Comparison of ENCODE assay signal across 8 cellular contexts in genomic region chr4:142567199-142567598, GRCh38.
A peak's percentile ranks its signal among the peaks of the same experiment; 100 is the strongest.
DNase-seq lines count a peak whose midpoint lies in the region; ATAC-seq, FAIRE-seq and TF ChIP-seq lines count a peak whose summit lies in the region.

No MANE protein-coding gene starts in this region.

- no peaks in the 10 kb centered on the region for H3K9me3 ChIP-seq in astrocyte (ENCODE audit: insufficient read depth, low read depth, low read length)

- H3K9ac ChIP-seq in astrocyte (ENCODE audit: low read length) = no peak overlapping the region

- H4K20me1 ChIP-seq in astrocyte (ENCODE audit: insufficient read depth, low read length) = no peaks in the 10 kb centered on the region

- no peaks in the 10 kb centered on the region for H3K36me3 Mint-ChIP-seq in astrocyte (ENCODE audit: low read depth, unreplicated experiment)
- no peaks in the 10 kb centered on the region for H3K36me3 Mint-ChIP-seq in progenitor cell of endocrine pancreas (ENCODE audit: insufficient read depth)

- ATAC-seq in GM19328 (IDR thresholded peaks at IDR 0.05; ENCODE audit: unreplicated experiment) = no peak

- H3K27me3 Mint-ChIP-seq in astrocyte (ENCODE audit: low read depth, unreplicated experiment) = no peaks in the 10 kb centered on the region
- no peaks in the 10 kb centered on the region for H3K27me3 Mint-ChIP-seq in progenitor cell of endocrine pancreas

- no peak overlapping the region for H3K27ac ChIP-seq in astrocyte (ENCODE audit: low read depth, low read length)

- no peak overlapping the region for H3K4me2 ChIP-seq in astrocyte (ENCODE audit: low read length)

- in situ Hi-C loops in SK-MEL-5 (cut with HindIII; ENCODE audit: low pct_unique_long_range_greater_than_20kb, low sequenced_read_pairs) = no loop called here

- H3K4me1 ChIP-seq in astrocyte (ENCODE audit: insufficient read depth, low read length) = peaks cover 8% of the 10 kb centered on the region

- DNase-seq in GM06990 (ENCODE audit: extremely low read depth, insufficient read length) (peak; percentile 37), SK-MEL-5 (ENCODE audit: low read depth, low spot score) (peak; percentile 90), astrocyte (ENCODE audit: low read depth) (no peak), progenitor cell of endocrine pancreas (ENCODE audit: low spot score, unreplicated experiment) (no peak), cerebellar nuclear complex (lab: John Stamatoyannopoulos, UW) (no peak), 8988T (no peak), HPDE6-E6E7 (ENCODE audit: extremely low spot score) (no peak)

- H3K9me3 Mint-ChIP-seq in astrocyte (ENCODE audit: unreplicated experiment) (peaks cover 1% of the 10 kb centered on the region), progenitor cell of endocrine pancreas (ENCODE audit: low read depth) (peaks cover 7% of the 10 kb centered on the region)

- H3K4me1 Mint-ChIP-seq in astrocyte (ENCODE audit: low read depth, unreplicated experiment) (peaks cover 20% of the 10 kb centered on the region), progenitor cell of endocrine pancreas (ENCODE audit: low read depth) (peaks cover 5% of the 10 kb centered on the region)

- H3K27me3 ChIP-seq in GM06990 (replicated peaks; ENCODE audit: control insufficient read depth, insufficient read depth, low read length) = no peaks in the 10 kb centered on the region
- H3K27me3 ChIP-seq in astrocyte (ENCODE audit: insufficient read depth, low read length) = no peaks in the 10 kb centered on the region

- no peaks in the 10 kb centered on the region for H3K79me2 ChIP-seq in astrocyte (ENCODE audit: insufficient read depth, low read length)

- H3K36me3 ChIP-seq in GM06990 (ENCODE audit: control insufficient read depth, insufficient read depth, low read length) (no peaks in the 10 kb centered on the region), astrocyte (ENCODE audit: insufficient read depth, low read length) (no peaks in the 10 kb centered on the region)

- no peak for FAIRE-seq in astrocyte (lab: Jason Lieb, UNC)

- no peak overlapping the region for H3K4me3 ChIP-seq in GM06990 (replicated peaks; ENCODE audit: low read depth, low read length)
- H3K4me3 ChIP-seq in astrocyte (ENCODE audit: insufficient read depth, low read depth, low read length) = no peak overlapping the region

- H3K27ac Mint-ChIP-seq in astrocyte (ENCODE audit: unreplicated experiment) (no peak overlapping the region), progenitor cell of endocrine pancreas (peak overlapping the region; percentile 4)

- peak overlapping the region; percentile 42 for H2AFZ ChIP-seq in astrocyte (ENCODE audit: low read depth, low read length)

- no peak overlapping the region for H3K4me3 Mint-ChIP-seq in astrocyte (ENCODE audit: unreplicated experiment)
- no peak overlapping the region for H3K4me3 Mint-ChIP-seq in progenitor cell of endocrine pancreas (ENCODE audit: low read depth)

- peak; percentile 21 for TF ChIP-seq CTCF in GM06990 (IDR thresholded peaks at IDR 0.05; ENCODE audit: insufficient read depth, low read length, poor library complexity, severe bottlenecking)
- TF ChIP-seq CTCF in astrocyte (IDR thresholded peaks at IDR 0.05; ENCODE audit: insufficient read depth, low read depth, low read length) = no peak
- no peak for TF ChIP-seq CTCF in progenitor cell of endocrine pancreas (IDR thresholded peaks at IDR 0.05; ENCODE audit: unreplicated experiment)

Comparison
In these comparisons a context has a peak if more than half of its experiments do, and no peak if none do; other contexts are left out.
1. DNase-seq: peak in GM06990 (single experiment) and SK-MEL-5 (single experiment); none in astrocyte (single experiment), progenitor cell of endocrine pancreas (single experiment), cerebellar nuclear complex (0 of 2), 8988T (single experiment) and HPDE6-E6E7 (single experiment).